Comparison of ENCODE assay signal across 8 cellular contexts in genomic region chr12:53049582-53050318, GRCh38. TPM values are rescaled to one million over a fixed set of nuclear protein-coding genes. Genes with fewer than 3 reads are reported as not detected.
A peak's percentile ranks its signal among the peaks of the same experiment; 100 is the strongest.
DNase-seq lines count a peak whose midpoint lies in the region; ATAC-seq and TF ChIP-seq lines count a peak whose summit lies in the region.

Gene TNS2 (plus strand): TSS chr12:53050065. CDS start chr12:53050186, 121 bp downstream.

- peak within 1 kb of the TSS; percentile 25 to 77 for H3K27ac Mint-ChIP-seq in effector memory CD8-positive, alpha-beta T cell
- no peak within 1 kb of the TSS for H3K27ac Mint-ChIP-seq in activated naive CD4-positive, alpha-beta T cell treated with anti-CD3 and anti-CD28 coated beads, Interleukin-2, amount 50 U/mL, for 72 hours

- no peak within 1 kb of the TSS for H3K4me3 Mint-ChIP-seq in effector memory CD8-positive, alpha-beta T cell

- peaks cover 6% of the 10 kb centered on the region for H3K36me3 Mint-ChIP-seq in effector memory CD8-positive, alpha-beta T cell (ENCODE audit: insufficient read depth)
- H3K36me3 Mint-ChIP-seq in activated naive CD4-positive, alpha-beta T cell treated with anti-CD3 and anti-CD28 coated beads, Interleukin-2, amount 50 U/mL, for 72 hours = no peaks in the 10 kb centered on the region

- peaks cover 9 to 80% (median 63%) of the 10 kb centered on the region in 4 donors for H3K4me1 ChIP-seq in tibial artery

- peak within 1 kb of the TSS; percentile 99 for H3K27ac ChIP-seq in tibial artery

- H3K9me3 Mint-ChIP-seq in effector memory CD8-positive, alpha-beta T cell = no peaks in the 10 kb centered on the region
- no peaks in the 10 kb centered on the region for H3K9me3 Mint-ChIP-seq in activated naive CD4-positive, alpha-beta T cell treated with anti-CD3 and anti-CD28 coated beads, Interleukin-2, amount 50 U/mL, for 72 hours

- H3K27me3 ChIP-seq in tibial artery = no peaks in the 10 kb centered on the region

- H3K4me1 Mint-ChIP-seq in effector memory CD8-positive, alpha-beta T cell (ENCODE audit: low read depth in 2 of 2) = peaks cover 11 to 23% of the 10 kb centered on the region in 2 donors

- no peak for ATAC-seq in effector memory CD8-positive, alpha-beta T cell (replicated peaks)
- no peak for ATAC-seq in GM21529 (IDR thresholded peaks at IDR 0.05; ENCODE audit: unreplicated experiment)
- ATAC-seq in activated naive CD4-positive, alpha-beta T cell treated with anti-CD3 and anti-CD28 coated beads, Interleukin-2, amount 50 U/mL, for 72 hours = no peak

- peaks cover 7 to 14% (median 8%) of the 10 kb centered on the region in 3 donors for H3K36me3 ChIP-seq in tibial artery

- peak in 1 of 2 experiments; percentile 5 for TF ChIP-seq CTCF in tibial artery (IDR thresholded peaks at IDR 0.05)

- intact Hi-C loops in tibial artery (cut with DNase I; ENCODE audit: low total_unique reads) = no loop called here

- peak within 1 kb of the TSS; percentile 71 to 79 for H3K4me3 ChIP-seq in tibial artery

- no peaks in the 10 kb centered on the region for H3K9me3 ChIP-seq in tibial artery

- no peaks in the 10 kb centered on the region for H3K27me3 Mint-ChIP-seq in effector memory CD8-positive, alpha-beta T cell

- DNase-seq in DMS53 treated with DMSO at 0.1 percent for 48 hours (lab: John Stamatoyannopoulos, UW; ENCODE audit: unreplicated experiment) (peak; percentile 20), NCI-H69 (lab: John Stamatoyannopoulos, UW) (peak; percentile 77), lung microvascular endothelial cell (ENCODE audit: low read depth in 2 of 2) (peak; percentile 83 to 89), tibial artery (peak; percentile 95), NCI-H1930 (lab: John Stamatoyannopoulos, UW) (no peak)
- no peak for DNase-seq in effector memory CD8-positive, alpha-beta T cell
- DNase-seq in activated naive CD4-positive, alpha-beta T cell treated with anti-CD3 and anti-CD28 coated beads, Interleukin-2, amount 50 U/mL, for 72 hours (ENCODE audit: low spot score in 2 of 2) = no peak

RNA-seq across cellular contexts. Expression of gene TNS2, which starts in this region (rescaled TPM):
- 15.9 and 18.3 TPM in 2 replicates for total RNA-seq in lung microvascular endothelial cell
- total RNA-seq in activated naive CD4-positive, alpha-beta T cell treated with anti-CD3 and anti-CD28 coated beads, Interleukin-2, amount 50 U/mL, for 72 hours = 1 to 10 TPM; 1.2 to 2.1 TPM

Comparison
In these comparisons a context has a peak if more than half of its experiments do, and no peak if none do; other contexts are left out.
1. DNase-seq: peak in DMS53 treated with DMSO at 0.1 percent for 48 hours (single experiment), NCI-H69 (single experiment), lung microvascular endothelial cell (2 of 2) and tibial artery (2 of 2); none in effector memory CD8-positive, alpha-beta T cell (0 of 3), NCI-H1930 (0 of 2) and activated naive CD4-positive, alpha-beta T cell treated with anti-CD3 and anti-CD28 coated beads, Interleukin-2, amount 50 U/mL, for 72 hours (0 of 2).
2. H3K27ac Mint-ChIP-seq: peak in effector memory CD8-positive, alpha-beta T cell (2 of 2); none in activated naive CD4-positive, alpha-beta T cell treated with anti-CD3 and anti-CD28 coated beads, Interleukin-2, amount 50 U/mL, for 72 hours (0 of 2).